8 cellular contexts compared by ENCODE assay signal in genomic region chr2:224357098-224357901, GRCh38. TPM values are rescaled to one million over a fixed set of nuclear protein-coding genes. Genes with fewer than 3 reads are reported as not detected.
DNase-seq lines count a peak whose midpoint lies in the region; ATAC-seq and TF ChIP-seq lines count a peak whose summit lies in the region.

No MANE protein-coding gene starts in this region.

- peak; percentile 92 for ATAC-seq in GM19395 (IDR thresholded peaks at IDR 0.05; ENCODE audit: unreplicated experiment)
- ATAC-seq in HG03520 (IDR thresholded peaks at IDR 0.05; ENCODE audit: unreplicated experiment): peak; percentile 85
- ATAC-seq in esophagus mucosa: peak; percentile 84

- H3K27me3 Mint-ChIP-seq in neural crest cell (ENCODE audit: low read depth): no peaks in the 10 kb centered on the region
- peaks cover 4% of the 10 kb centered on the region for H3K27me3 Mint-ChIP-seq in type B pancreatic cell

- TF ChIP-seq CTCF in neural crest cell (conservative IDR thresholded peaks at IDR 0.05) (peak; percentile 91), type B pancreatic cell (conservative IDR thresholded peaks at IDR 0.05) (peak; percentile 93)

- DNase-seq in COLO668 (lab: John Stamatoyannopoulos, UW; ENCODE audit: unreplicated experiment): peak; percentile 36
- peak; percentile 34 to 58 for DNase-seq in NOMO-1 (lab: John Stamatoyannopoulos, UW; ENCODE audit: unreplicated experiment in 2 of 2)
- DNase-seq in activated CD8-positive, alpha-beta memory T cell treated with anti-CD3 and anti-CD28 coated beads for 24 hours: peak; percentile 74
- peak; percentile 64 for DNase-seq in neural crest cell (ENCODE audit: low read depth, low spot score)
- no peak for DNase-seq in type B pancreatic cell (ENCODE audit: extremely low spot score, unreplicated experiment)

- no peak overlapping the region for H3K27ac Mint-ChIP-seq in neural crest cell (ENCODE audit: unreplicated experiment)
- no peak overlapping the region for H3K27ac Mint-ChIP-seq in type B pancreatic cell

- no peaks in the 10 kb centered on the region for H3K36me3 Mint-ChIP-seq in neural crest cell (ENCODE audit: low read depth)
- no peaks in the 10 kb centered on the region for H3K36me3 Mint-ChIP-seq in type B pancreatic cell

- H3K4me3 Mint-ChIP-seq in neural crest cell: no peak overlapping the region
- no peak overlapping the region for H3K4me3 Mint-ChIP-seq in type B pancreatic cell

- H3K4me1 Mint-ChIP-seq in neural crest cell (no peaks in the 10 kb centered on the region), type B pancreatic cell (ENCODE audit: unreplicated experiment) (no peaks in the 10 kb centered on the region)

- H3K9me3 Mint-ChIP-seq in neural crest cell (no peaks in the 10 kb centered on the region), type B pancreatic cell (no peaks in the 10 kb centered on the region)

RNA-seq across cellular contexts. Expression of gene FAM124B, which starts 44.6 kb away (rescaled TPM):
- total RNA-seq in esophagus mucosa (0.36 TPM), neural crest cell (not detected in 2 replicates), type B pancreatic cell (ENCODE audit: low replicate concordance) (not detected in 2 replicates)
